Comparison of ENCODE assay signal across 22 cellular contexts in the genomic region with DNA sequence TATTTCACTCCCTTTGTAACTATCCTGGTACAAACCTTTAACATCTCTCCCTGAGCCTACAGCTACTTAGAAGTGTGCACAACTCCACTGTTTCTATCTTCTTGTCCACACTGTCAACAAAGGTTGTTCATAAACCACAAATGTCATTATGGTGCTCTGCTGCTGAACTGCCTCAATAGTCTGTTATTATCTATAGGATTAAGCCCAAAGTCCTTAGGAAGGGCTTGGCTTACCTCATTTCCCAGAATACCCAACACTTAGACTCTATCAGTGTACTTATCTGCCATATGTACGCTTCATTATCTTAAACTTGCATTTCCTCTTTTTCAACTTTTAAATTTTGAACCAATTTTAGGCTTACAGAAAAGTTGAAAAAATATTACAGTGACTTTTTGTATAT.
"Had no signal": no experiment of that assay in that cellular context is flagged by ENCODE, and none has a peak within 500 bp of the region (broad histone marks: within the 10 kb centered on the region; RNA-seq: fewer than 3 reads in every experiment).

No MANE protein-coding gene starts in this region.

- ATAC-seq: activated T-cell treated with anti-CD3 and anti-CD28 coated beads, Interleukin-2, amount 50 U/mL, for 72 hours; gastrocnemius medialis; left cardiac atrium; stimulated activated naive B cell treated with anti-CD40 and anti-IgM and Interleukin-4, amounts not matched to agents 10 μg/mL and 1 μg/mL and 100 μg/mL, for 72 hours had no signal

- H3K4me3 ChIP-seq: gastrocnemius medialis, ovary, sigmoid colon, stomach, thyroid gland, upper lobe of left lung, vagina had no signal

- DNase-seq: activated CD4-positive, alpha-beta T cell treated with anti-CD3 and anti-CD28 coated beads for 4 hours; activated CD4-positive, alpha-beta T cell treated with anti-CD3 and anti-CD28 coated beads, Interleukin-2, amount 50 U/mL, for 4 hours; activated naive CD4-positive, alpha-beta T cell treated with Interleukin-2 at 50 U/mL for 16 hours; activated T-cell treated with anti-CD3 and anti-CD28 coated beads for 4 hours; activated T-cell treated with anti-CD3 and anti-CD28 coated beads, Interleukin-2, amount 50 U/mL, for 72 hours; anterior cingulate cortex; effector CD8-positive, alpha-beta T cell; gastrocnemius medialis; glutamatergic neuron; left cardiac atrium; naive B cell; nephron progenitor cell; ovary; sigmoid colon; stimulated activated CD4-positive, alpha-beta T cell treated with anti-CD3 and anti-CD28 coated beads, Interleukin-15, amount 100 ng/mL, for 24 hours; stimulated activated CD4-positive, alpha-beta T cell treated with anti-CD3 and anti-CD28 coated beads, Interleukin-2, amount 100 ng/mL, for 24 hours; stimulated activated naive B cell treated with anti-CD40 and anti-IgM and Interleukin-4, amounts not matched to agents 10 μg/mL and 1 μg/mL and 100 μg/mL, for 72 hours; stomach; T-helper 2 cell; thyroid gland; upper lobe of left lung had no signal
